25 cellular contexts compared by ENCODE assay signal in genomic region chr2:96594282-96594681, GRCh38. TPM values are rescaled to one million over a fixed set of nuclear protein-coding genes. Genes with fewer than 3 reads are reported as not detected.
DNase-seq lines count a peak whose midpoint lies in the region; ATAC-seq and TF ChIP-seq lines count a peak whose summit lies in the region.
"Had no signal": no experiment of that assay in that cellular context is flagged by ENCODE, and none has a peak within 500 bp of the region (broad histone marks: within the 10 kb centered on the region; RNA-seq: fewer than 3 reads in every experiment).

No MANE protein-coding gene starts in this region.

- peaks cover 18% of the 10 kb centered on the region for H3K36me3 ChIP-seq in CD8-positive, alpha-beta T cell (ENCODE audit: insufficient read depth, low read length)
- peaks cover 10% of the 10 kb centered on the region for H3K36me3 ChIP-seq in mucosa of descending colon (ENCODE audit: low read depth)
- H3K36me3 ChIP-seq: uterus had no signal

- no peaks in the 10 kb centered on the region for H3K9me3 Mint-ChIP-seq in activated CD4-positive, alpha-beta T cell treated with anti-CD3 and anti-CD28 coated beads, Interleukin-2, amount 10 ng/mL, durations not matched to agents 7 days and 5 days
- H3K9me3 Mint-ChIP-seq in CD8-positive, alpha-beta T cell, result no peaks in the 10 kb centered on the region
- no peaks in the 10 kb centered on the region for H3K9me3 Mint-ChIP-seq in activated CD8-positive, alpha-beta T cell treated with anti-CD3 and anti-CD28 coated beads, Interleukin-2, amount 10 ng/mL, durations not matched to agents 7 days and 5 days (ENCODE audit: insufficient read depth)
- H3K9me3 Mint-ChIP-seq: stimulated activated naive B cell treated with anti-CD40 and anti-IgM and Interleukin-4, amounts not matched to agents 10 μg/mL and 1 μg/mL and 100 μg/mL, for 72 hours; WTC11 had no signal

- ATAC-seq in CD8-positive, alpha-beta T cell, result peak; percentile 49
- peak; percentile 55 for ATAC-seq in activated CD8-positive, alpha-beta T cell treated with anti-CD3 and anti-CD28 coated beads, Interleukin-2, amount 10 ng/mL, durations not matched to agents 7 days and 5 days
- ATAC-seq in mucosa of descending colon (peak; percentile 6), HG02798 (IDR thresholded peaks at IDR 0.05; ENCODE audit: poor library complexity, unreplicated experiment) (no peak), GM21423 (IDR thresholded peaks at IDR 0.05; ENCODE audit: unreplicated experiment) (no peak)
- ATAC-seq: heart left ventricle; stimulated activated naive B cell treated with anti-CD40 and anti-IgM and Interleukin-4, amounts not matched to agents 10 μg/mL and 1 μg/mL and 100 μg/mL, for 72 hours; WTC11 had no signal

- no peaks in the 10 kb centered on the region for H3K27me3 ChIP-seq in CD8-positive, alpha-beta T cell (ENCODE audit: insufficient read depth, low read length)
- H3K27me3 ChIP-seq: heart left ventricle, uterus had no signal

- no peak overlapping the region for H3K4me3 ChIP-seq in CD8-positive, alpha-beta T cell (ENCODE audit: low read depth, low read length)
- H3K4me3 ChIP-seq in mucosa of descending colon, result no peak overlapping the region
- H3K4me3 ChIP-seq: heart left ventricle, SK-N-MC, thoracic aorta, uterus had no signal

- no peak for TF ChIP-seq CTCF in CD8-positive, alpha-beta T cell (IDR thresholded peaks at IDR 0.05)
- no peak for TF ChIP-seq CTCF in mucosa of descending colon (IDR thresholded peaks at IDR 0.05)

- no peaks in the 10 kb centered on the region for H3K27me3 Mint-ChIP-seq in activated CD4-positive, alpha-beta T cell treated with anti-CD3 and anti-CD28 coated beads, Interleukin-2, amount 10 ng/mL, durations not matched to agents 7 days and 5 days
- no peaks in the 10 kb centered on the region for H3K27me3 Mint-ChIP-seq in CD8-positive, alpha-beta T cell (ENCODE audit: low read depth)
- H3K27me3 Mint-ChIP-seq in activated CD8-positive, alpha-beta T cell treated with anti-CD3 and anti-CD28 coated beads, Interleukin-2, amount 10 ng/mL, durations not matched to agents 7 days and 5 days (ENCODE audit: low read depth), result no peaks in the 10 kb centered on the region
- H3K27me3 Mint-ChIP-seq: B cell; stimulated activated naive B cell treated with anti-CD40 and anti-IgM and Interleukin-4, amounts not matched to agents 10 μg/mL and 1 μg/mL and 100 μg/mL, for 72 hours had no signal

- POLR2A ChIA-PET in activated CD4-positive, alpha-beta T cell treated with anti-CD3 and anti-CD28 coated beads, Interleukin-2, amount 10 ng/mL, durations not matched to agents 7 days and 5 days (lab: Charles Lee), result interaction anchor here (0.5 kb wide), 1 partner anchor 199 kb away, joined by 3 read pairs; no protein-coding TSS in a partner anchor
- POLR2A ChIA-PET in CD8-positive, alpha-beta T cell (lab: Charles Lee), result interaction anchor here (0.9 to 1.5 kb wide), 5 partner anchors 10 to 44 kb away, joined by 3 to 4 read pairs (median 3); partner anchors contain the start of gene KANSL3
- POLR2A ChIA-PET in activated CD8-positive, alpha-beta T cell treated with anti-CD3 and anti-CD28 coated beads, Interleukin-2, amount 10 ng/mL, durations not matched to agents 7 days and 5 days (lab: Charles Lee), result interaction anchor here (0.7 to 1.3 kb wide), 4 partner anchors 10 to 57 kb away, joined by 3 to 6 read pairs (median 4); partner anchors contain the start of gene KANSL3

- no peak overlapping the region for H3K27ac ChIP-seq in CD8-positive, alpha-beta T cell (ENCODE audit: low read depth, low read length)
- H3K27ac ChIP-seq: RWPE1, SK-N-MC, thoracic aorta, uterus had no signal

- CTCF ChIA-PET in activated CD4-positive, alpha-beta T cell treated with anti-CD3 and anti-CD28 coated beads, Interleukin-2, amount 10 ng/mL, durations not matched to agents 7 days and 5 days (lab: Charles Lee), result interaction anchor here (0.6 to 1.6 kb wide), 9 partner anchors 7 to 327 kb away, joined by 3 to 6 read pairs (median 3); no protein-coding TSS in a partner anchor
- CTCF ChIA-PET in CD8-positive, alpha-beta T cell (lab: Charles Lee), result interaction anchor here (0.6 to 2.6 kb wide), 7 partner anchors 9 to 519 kb away, joined by 3 to 9 read pairs (median 4); partner anchors contain the start of genes ANKRD36 and ANKRD39
- CTCF ChIA-PET in activated CD8-positive, alpha-beta T cell treated with anti-CD3 and anti-CD28 coated beads, Interleukin-2, amount 10 ng/mL, durations not matched to agents 7 days and 5 days (lab: Charles Lee), result interaction anchor here (0.8 to 2.3 kb wide), 11 partner anchors 10 to 518 kb away, joined by 3 to 9 read pairs (median 5); partner anchors contain the start of genes ANKRD36, ARID5A and CNNM4

- DNase-seq in activated CD4-positive, alpha-beta T cell treated with anti-CD3 and anti-CD28 coated beads, Interleukin-2, amount 10 ng/mL, durations not matched to agents 7 days and 5 days, result no peak
- no peak for DNase-seq in activated CD4-positive, alpha-beta T cell treated with anti-CD3 and anti-CD28 coated beads for 48 hours
- DNase-seq in CD8-positive, alpha-beta T cell, result no peak
- no peak for DNase-seq in activated CD8-positive, alpha-beta T cell treated with anti-CD3 and anti-CD28 coated beads, Interleukin-2, amount 10 ng/mL, durations not matched to agents 7 days and 5 days
- DNase-seq in mucosa of descending colon, result no peak
- DNase-seq in activated effector memory CD4-positive, alpha-beta T cell treated with Interleukin-2 at 50 U/mL for 16 hours, result no peak
- DNase-seq: Caco-2; DMS79 treated with DMSO at 0.1 percent for 48 hours; heart left ventricle; NCI-H1417 treated with DMSO at 0.1 percent for 48 hours; NCI-H2081 treated with DMSO at 0.1 percent for 48 hours; NCI-H345; NCI-H82; occipital lobe; stimulated activated naive B cell treated with anti-CD40 and anti-IgM and Interleukin-4, amounts not matched to agents 10 μg/mL and 1 μg/mL and 100 μg/mL, for 72 hours; T-helper 9 cell; uterus had no signal

- H3K4me1 Mint-ChIP-seq in activated CD4-positive, alpha-beta T cell treated with anti-CD3 and anti-CD28 coated beads, Interleukin-2, amount 10 ng/mL, durations not matched to agents 7 days and 5 days, result peaks cover 51% of the 10 kb centered on the region
- peaks cover 30% of the 10 kb centered on the region for H3K4me1 Mint-ChIP-seq in CD8-positive, alpha-beta T cell (ENCODE audit: low read depth)
- peaks cover 59% of the 10 kb centered on the region for H3K4me1 Mint-ChIP-seq in activated CD8-positive, alpha-beta T cell treated with anti-CD3 and anti-CD28 coated beads, Interleukin-2, amount 10 ng/mL, durations not matched to agents 7 days and 5 days (ENCODE audit: low read depth)
- H3K4me1 Mint-ChIP-seq: B cell, WTC11 had no signal

- peaks cover 24% of the 10 kb centered on the region for H3K4me1 ChIP-seq in CD8-positive, alpha-beta T cell (ENCODE audit: insufficient read depth, low read length)
- no peaks in the 10 kb centered on the region for H3K4me1 ChIP-seq in mucosa of descending colon (ENCODE audit: low read depth)
- H3K4me1 ChIP-seq: Caco-2, uterus had no signal

- H3K27ac Mint-ChIP-seq in activated CD4-positive, alpha-beta T cell treated with anti-CD3 and anti-CD28 coated beads, Interleukin-2, amount 10 ng/mL, durations not matched to agents 7 days and 5 days, result peak overlapping the region; percentile 84
- H3K27ac Mint-ChIP-seq in CD8-positive, alpha-beta T cell, result peak overlapping the region; percentile 86
- peak overlapping the region; percentile 89 for H3K27ac Mint-ChIP-seq in activated CD8-positive, alpha-beta T cell treated with anti-CD3 and anti-CD28 coated beads, Interleukin-2, amount 10 ng/mL, durations not matched to agents 7 days and 5 days
- H3K27ac Mint-ChIP-seq: B cell; stimulated activated naive B cell treated with anti-CD40 and anti-IgM and Interleukin-4, amounts not matched to agents 10 μg/mL and 1 μg/mL and 100 μg/mL, for 72 hours; WTC11 had no signal

- H3K4me3 Mint-ChIP-seq in activated CD4-positive, alpha-beta T cell treated with anti-CD3 and anti-CD28 coated beads, Interleukin-2, amount 10 ng/mL, durations not matched to agents 7 days and 5 days, result no peak overlapping the region
- H3K4me3 Mint-ChIP-seq in CD8-positive, alpha-beta T cell, result peak overlapping the region; percentile 38
- H3K4me3 Mint-ChIP-seq in activated CD8-positive, alpha-beta T cell treated with anti-CD3 and anti-CD28 coated beads, Interleukin-2, amount 10 ng/mL, durations not matched to agents 7 days and 5 days, result peak overlapping the region; percentile 50
- H3K4me3 Mint-ChIP-seq: B cell; stimulated activated naive B cell treated with anti-CD40 and anti-IgM and Interleukin-4, amounts not matched to agents 10 μg/mL and 1 μg/mL and 100 μg/mL, for 72 hours; WTC11 had no signal

- intact Hi-C loops in CD8-positive, alpha-beta T cell (cut with DNase I, micrococcal nuclease), result no loop called here
- intact Hi-C loops in mucosa of descending colon (cut with DNase I, micrococcal nuclease), result no loop called here

- no peaks in the 10 kb centered on the region for H3K9me3 ChIP-seq in CD8-positive, alpha-beta T cell (ENCODE audit: low read length)
- H3K9me3 ChIP-seq in mucosa of descending colon, result no peaks in the 10 kb centered on the region
- H3K9me3 ChIP-seq: Caco-2, heart left ventricle, thoracic aorta, uterus had no signal

- H3K36me3 Mint-ChIP-seq in activated CD4-positive, alpha-beta T cell treated with anti-CD3 and anti-CD28 coated beads, Interleukin-2, amount 10 ng/mL, durations not matched to agents 7 days and 5 days (ENCODE audit: low read depth), result peaks cover 68% of the 10 kb centered on the region
- H3K36me3 Mint-ChIP-seq in CD8-positive, alpha-beta T cell, result peaks cover 70% of the 10 kb centered on the region
- peaks cover 77% of the 10 kb centered on the region for H3K36me3 Mint-ChIP-seq in activated CD8-positive, alpha-beta T cell treated with anti-CD3 and anti-CD28 coated beads, Interleukin-2, amount 10 ng/mL, durations not matched to agents 7 days and 5 days (ENCODE audit: low read depth)

RNA-seq across cellular contexts. Expression of gene KANSL3, which starts 43.8 kb away (rescaled TPM):
- total RNA-seq in activated CD4-positive, alpha-beta T cell treated with anti-CD3 and anti-CD28 coated beads, Interleukin-2, amount 10 ng/mL, durations not matched to agents 7 days and 5 days, result 10 to 100 TPM; 47.2 to 52.4 TPM
- total RNA-seq in CD8-positive, alpha-beta T cell, result 10 to 100 TPM; 58.8 to 60.4 TPM
- total RNA-seq in activated CD8-positive, alpha-beta T cell treated with anti-CD3 and anti-CD28 coated beads, Interleukin-2, amount 10 ng/mL, durations not matched to agents 7 days and 5 days, result 10 to 100 TPM; 60.8 to 64.4 TPM
- total RNA-seq in mucosa of descending colon, result 10 to 100 TPM; 36.1 to 64.7 (median 49.2) TPM

RNA-seq across cellular contexts. Expression of gene FER1L5, which starts 48.3 kb away (rescaled TPM):
- total RNA-seq in activated CD4-positive, alpha-beta T cell treated with anti-CD3 and anti-CD28 coated beads, Interleukin-2, amount 10 ng/mL, durations not matched to agents 7 days and 5 days, result not detected
- not detected for total RNA-seq in CD8-positive, alpha-beta T cell
- total RNA-seq in activated CD8-positive, alpha-beta T cell treated with anti-CD3 and anti-CD28 coated beads, Interleukin-2, amount 10 ng/mL, durations not matched to agents 7 days and 5 days, result not detected
- total RNA-seq in mucosa of descending colon, result under 1 TPM in 1 of 3 donors, not detected in 2; 0.09 TPM
- total RNA-seq: B cell, lung microvascular endothelial cell, thoracic aorta had no signal

RNA-seq across cellular contexts. Expression of gene ARID5A, which starts 57.7 kb away (rescaled TPM):
- total RNA-seq in activated CD4-positive, alpha-beta T cell treated with anti-CD3 and anti-CD28 coated beads, Interleukin-2, amount 10 ng/mL, durations not matched to agents 7 days and 5 days, result 10 to 100 TPM; 47.2 to 50.5 TPM
- 100 to 1,000 TPM; 408 to 413 TPM for total RNA-seq in CD8-positive, alpha-beta T cell
- 10 to 100 TPM; 37.7 to 40.1 TPM for total RNA-seq in activated CD8-positive, alpha-beta T cell treated with anti-CD3 and anti-CD28 coated beads, Interleukin-2, amount 10 ng/mL, durations not matched to agents 7 days and 5 days
- total RNA-seq in mucosa of descending colon, result 10 to 100 TPM in 2 of 3 donors, 1 to 10 TPM in 1; 4.8 to 17.6 (median 10.3) TPM

Comparison
In these comparisons a context has a peak if more than half of its experiments do, and no peak if none do; other contexts are left out.
1. ATAC-seq: peak in CD8-positive, alpha-beta T cell (single experiment), activated CD8-positive, alpha-beta T cell treated with anti-CD3 and anti-CD28 coated beads, Interleukin-2, amount 10 ng/mL, durations not matched to agents 7 days and 5 days (single experiment) and mucosa of descending colon (single experiment); none in HG02798 (single experiment) and GM21423 (single experiment).
2. RNA of gene ARID5A, which starts 57.7 kb away (total RNA-seq): 408 to 413 TPM in CD8-positive, alpha-beta T cell; 47.2 to 50.5 TPM in activated CD4-positive, alpha-beta T cell treated with anti-CD3 and anti-CD28 coated beads, Interleukin-2, amount 10 ng/mL, durations not matched to agents 7 days and 5 days, 37.7 to 40.1 TPM in activated CD8-positive, alpha-beta T cell treated with anti-CD3 and anti-CD28 coated beads, Interleukin-2, amount 10 ng/mL, durations not matched to agents 7 days and 5 days and 4.8 to 17.6 TPM in mucosa of descending colon; every median in the first group is over 4 times any median in the second.
3. Peak in every context shown above with its lines, with median percentiles within 50 percentile points of each other: H3K27ac Mint-ChIP-seq.